In genomic region chr3:49465269-49466034, GRCh38 we compare ENCODE assay signal across 1 cellular context.
TF ChIP-seq lines count a peak whose summit lies in the region.

No MANE protein-coding gene starts in this region.

TF ChIP-seq in SK-N-SH, 30 proteins besides CTCF, POLR2A, EP300 and RAD21 (continued from another document):
- TF ChIP-seq PBX3 (IDR thresholded peaks at IDR 0.05) (no peak), EZH2phosphoT487 (IDR thresholded peaks at IDR 0.05; ENCODE audit: borderline replicate concordance, low read depth) (no peak), GATA2 (CRISPR knock-in tag; IDR thresholded peaks at IDR 0.05) (no peak), ZBTB33 (IDR thresholded peaks at IDR 0.05; ENCODE audit: borderline replicate concordance, low read depth) (no peak), MAX (IDR thresholded peaks at IDR 0.05; ENCODE audit: low read depth) (no peak), IRF3 (IDR thresholded peaks at IDR 0.05; ENCODE audit: low read depth, low read length) (no peak), FOXJ3 (CRISPR knock-in tag; IDR thresholded peaks at IDR 0.05) (no peak)
